9 cellular contexts compared by ENCODE assay signal in genomic region chr11:116835042-116835772, GRCh38. TPM values are rescaled to one million over a fixed set of nuclear protein-coding genes. Genes with fewer than 3 reads are reported as not detected.
DNase-seq lines count a peak whose midpoint lies in the region; ATAC-seq, FAIRE-seq and TF ChIP-seq lines count a peak whose summit lies in the region.
"Had no signal": no experiment of that assay in that cellular context is flagged by ENCODE, and none has a peak within 500 bp of the region (broad histone marks: within the 10 kb centered on the region; RNA-seq: fewer than 3 reads in every experiment).

No MANE protein-coding gene starts in this region.

- ATAC-seq in A549: no peak
- ATAC-seq in GM19025 (IDR thresholded peaks at IDR 0.05; ENCODE audit: low read depth, unreplicated experiment): peak; percentile 12
- peak; percentile 1 for ATAC-seq in naive thymus-derived CD4-positive, alpha-beta T cell

- DNase-seq in A549 (ENCODE audit: low read depth in 1 of 2, low spot score in 1 of 2) (no peak), MV-4-11 (lab: John Stamatoyannopoulos, UW) (peak; percentile 78), colonic mucosa (no peak), PC-9 (no peak), NCI-H2107 treated with DMSO at 0.1 percent for 48 hours (lab: John Stamatoyannopoulos, UW; ENCODE audit: unreplicated experiment) (no peak), NCI-H1092 treated with DMSO at 0.1 percent for 48 hours (lab: John Stamatoyannopoulos, UW) (no peak)
- no peak for DNase-seq in naive thymus-derived CD4-positive, alpha-beta T cell

- TF ChIP-seq CTCF in A549 (IDR thresholded peaks at IDR 0.05) (no peak), colonic mucosa (IDR thresholded peaks at IDR 0.05) (no peak), PC-9 (conservative IDR thresholded peaks at IDR 0.05) (no peak)

- H3K4me3 ChIP-seq in A549 (peak overlapping the region; percentile 27), colonic mucosa (peak overlapping the region; percentile 31), PC-9 (no peak overlapping the region)
- peak overlapping the region; percentile 71 for H3K4me3 ChIP-seq in naive thymus-derived CD4-positive, alpha-beta T cell (ENCODE audit: low read length)

- peaks cover 0 to 4% (median 0%) of the 10 kb centered on the region in 5 donors for H3K27me3 Mint-ChIP-seq in naive thymus-derived CD4-positive, alpha-beta T cell

- no peak overlapping the region for H2AFZ ChIP-seq in PC-9

- CTCF ChIA-PET in A549 (lab: Yijun Ruan, JAX) (interaction anchor here (0.7 to 3.7 kb wide), 25 partner anchors 8 to 400 kb away, joined by 3 to 56 read pairs (median 4); partner anchors contain the start of genes APOA4, APOA5 and BUD13), PC-9 (lab: Charles Lee) (interaction anchor here (0.6 to 1.8 kb wide), 6 partner anchors 42 to 390 kb away, joined by 4 to 16 read pairs (median 4); partner anchors contain the start of genes APOA5, BUD13 and ZPR1)
- CTCF ChIA-PET in naive thymus-derived CD4-positive, alpha-beta T cell (lab: Charles Lee): interaction anchor here (0.6 to 3.3 kb wide), 26 partner anchors 13 to 439 kb away, joined by 3 to 66 read pairs (median 4); partner anchors contain the start of genes APOA5, BUD13 and ZPR1

- H3K9me3 ChIP-seq in A549: no peaks in the 10 kb centered on the region
- no peaks in the 10 kb centered on the region for H3K9me3 ChIP-seq in colonic mucosa
- no peaks in the 10 kb centered on the region for H3K9me3 ChIP-seq in naive thymus-derived CD4-positive, alpha-beta T cell (ENCODE audit: control insufficient read depth in 2 of 3, low read length in 3 of 3)
- H3K9me3 ChIP-seq in PC-9 (ENCODE audit: insufficient read depth, low read depth): no peaks in the 10 kb centered on the region

- WGBS in A549 (ENCODE audit: missing lambda C conversion rate): 90% methylated on average over 18 of the region's 28 CpGs

- TF ChIP-seq POLR2A in A549 (IDR thresholded peaks at IDR 0.05; ENCODE audit: low read length): no peak

- H3K27me3 ChIP-seq in colonic mucosa: no peaks in the 10 kb centered on the region
- H3K27me3 ChIP-seq in naive thymus-derived CD4-positive, alpha-beta T cell (ENCODE audit: control insufficient read depth in 2 of 2, insufficient read depth in 2 of 2, low read length in 2 of 2): no peaks in the 10 kb centered on the region
- H3K27me3 ChIP-seq in PC-9 (ENCODE audit: insufficient read depth, low read depth): no peaks in the 10 kb centered on the region

- BruUV-seq in PC-9 (replicated peaks; lab: Mats Ljungman, UMichigan): no TSS peak

- H3K36me3 ChIP-seq in colonic mucosa: no peaks in the 10 kb centered on the region
- no peaks in the 10 kb centered on the region for H3K36me3 ChIP-seq in naive thymus-derived CD4-positive, alpha-beta T cell (ENCODE audit: control insufficient read depth in 2 of 3, insufficient read depth in 3 of 3, low read length in 3 of 3)
- no peaks in the 10 kb centered on the region for H3K36me3 ChIP-seq in PC-9 (ENCODE audit: low read depth)

- H3K27ac ChIP-seq in A549 (peak overlapping the region; percentile 20 to 79; a peak in 5 of 6 replicates), colonic mucosa (peak overlapping the region; percentile 44), PC-9 (no peak overlapping the region)
- H3K27ac ChIP-seq in naive thymus-derived CD4-positive, alpha-beta T cell (ENCODE audit: low read depth, low read length): no peak overlapping the region
- H3K27ac ChIP-seq: epithelial cell of prostate had no signal

- H3K27ac Mint-ChIP-seq in naive thymus-derived CD4-positive, alpha-beta T cell: peak overlapping the region in 7 of 9 donors; percentile 23 to 75 (median 66)

- H4K20me1 ChIP-seq in PC-9 (ENCODE audit: insufficient read depth): no peaks in the 10 kb centered on the region

- 0 out of 3 replicates have a peak, but pooled peaks cover 4% of the 10 kb centered on the region for H3K4me1 ChIP-seq in A549
- peaks cover 5% of the 10 kb centered on the region for H3K4me1 ChIP-seq in colonic mucosa
- peaks cover 4 to 9% of the 10 kb centered on the region in 2 donors for H3K4me1 ChIP-seq in naive thymus-derived CD4-positive, alpha-beta T cell (ENCODE audit: control insufficient read depth in 2 of 2, insufficient read depth in 2 of 2, low read length in 2 of 2)
- peaks cover 8% of the 10 kb centered on the region; the same call in 1 of the 2 replicates for H3K4me1 ChIP-seq in PC-9 (replicated peaks; ENCODE audit: insufficient read depth)

- H3K9me2 ChIP-seq in PC-9 (ENCODE audit: insufficient read depth): no peaks in the 10 kb centered on the region

- H3F3A ChIP-seq in PC-9 (ENCODE audit: insufficient read depth, low read depth): no peaks in the 10 kb centered on the region

- no peak for FAIRE-seq in A549 (lab: Jason Lieb, UNC)

- no peak overlapping the region for H3K9ac ChIP-seq in colonic mucosa (ENCODE audit: low read depth in 2 of 2, low read length in 2 of 2)

- no peak for TF ChIP-seq RAD21 in A549 (conservative IDR thresholded peaks at IDR 0.05 in 1 of 2, IDR thresholded peaks at IDR 0.05 in 1 of 2)

- intact Hi-C loops in colonic mucosa (cut with DNase I): loop anchor here (5.0 kb wide), 1 partner anchor 43 kb away; the partner anchor contains the start of gene APOA5
- intact Hi-C loops in naive thymus-derived CD4-positive, alpha-beta T cell (cut with micrococcal nuclease): loop anchor here (5.0 kb wide), 3 partner anchors 103 to 392 kb away; partner anchors contain the start of gene SIK3 (in 1 of the 2)
- intact Hi-C loops in PC-9 (cut with micrococcal nuclease; ENCODE audit: unreplicated experiment): loop anchor here (5.0 kb wide), 1 partner anchor 48 kb away; the partner anchor contains the start of gene ZPR1

- peaks cover 4 to 17% (median 14%) of the 10 kb centered on the region in 7 donors for H3K4me1 Mint-ChIP-seq in naive thymus-derived CD4-positive, alpha-beta T cell

- peak overlapping the region; percentile 72 for H3K4me2 ChIP-seq in A549
- no peak overlapping the region for H3K4me2 ChIP-seq in PC-9

- POLR2A ChIA-PET in A549 (lab: Yijun Ruan, JAX): interaction anchor here (0.5 to 1.5 kb wide), 6 partner anchors 30 to 62 kb away, joined by 3 to 10 read pairs (median 4); partner anchors contain the start of genes APOA5, BUD13 and ZPR1
- POLR2A ChIA-PET in naive thymus-derived CD4-positive, alpha-beta T cell (lab: Charles Lee): interaction anchor here (0.9 to 3.6 kb wide), 12 partner anchors 12 to 397 kb away, joined by 3 to 49 read pairs (median 4); partner anchors contain the start of genes APOA5, PCSK7, RNF214 and ZPR1
- POLR2A ChIA-PET in PC-9 (lab: Charles Lee; ENCODE audit: unreplicated experiment): interaction anchor here (0.6 kb wide), 1 partner anchor 44 kb away, joined by 3 read pairs; no protein-coding TSS in a partner anchor

- no peaks in the 10 kb centered on the region for H3K36me3 Mint-ChIP-seq in naive thymus-derived CD4-positive, alpha-beta T cell

- TF ChIP-seq EP300 in A549 (IDR thresholded peaks at IDR 0.05): no peak

- no peaks in the 10 kb centered on the region for H3K9me3 Mint-ChIP-seq in naive thymus-derived CD4-positive, alpha-beta T cell

- H3K79me2 ChIP-seq in PC-9 (ENCODE audit: low read depth): no peaks in the 10 kb centered on the region

- peak overlapping the region; percentile 39 to 84 (median 80) for H3K4me3 Mint-ChIP-seq in naive thymus-derived CD4-positive, alpha-beta T cell

RNA-seq across cellular contexts. Expression of gene APOA1, which starts 2.2 kb away (rescaled TPM):
- polyA plus RNA-seq in A549 (2011; rRNA removed) (not detected in 2 replicates), A549 (2017; fragmentation: RNase III; extraction: RNeasy Plus Mini Kit Qiagen cat#74134 plus additional on column Dnase treatment) (0.10 to 0.23 TPM (median 0.21 TPM) in 3 replicates)
- polyA plus RNA-seq in A549 (2012; cell fraction: cytosol; rRNA removed): 0.13 and 0.15 TPM in 2 replicates
- 0.15 and 0.23 TPM in 2 replicates for polyA plus RNA-seq in A549 (2012; cell fraction: nucleus; rRNA removed)
- polyA minus RNA-seq in A549 (2011; rRNA and poly(A)+ RNA removed): not detected in 2 replicates
- total RNA-seq in colonic mucosa (1 to 10 TPM in 1 of 2 donors, under 1 TPM in 1; 0.53 to 6.6 TPM), PC-9 (2021) (not detected in 2 replicates)
- under 1 TPM; 0.24 to 0.70 (median 0.51) TPM for total RNA-seq in naive thymus-derived CD4-positive, alpha-beta T cell
- not detected for polyA plus RNA-seq in naive thymus-derived CD4-positive, alpha-beta T cell

RNA-seq across cellular contexts. Expression of gene APOC3, which starts 5.5 kb away (rescaled TPM):
- polyA plus RNA-seq in A549 (2011; rRNA removed) (not detected in 2 replicates), A549 (2017; fragmentation: RNase III; extraction: RNeasy Plus Mini Kit Qiagen cat#74134 plus additional on column Dnase treatment) (not detected in 3 replicates)
- polyA plus RNA-seq in A549 (2012; cell fraction: cytosol; rRNA removed): not detected in 2 replicates
- not detected in 2 replicates for polyA plus RNA-seq in A549 (2012; cell fraction: nucleus; rRNA removed)
- polyA minus RNA-seq in A549 (2011; rRNA and poly(A)+ RNA removed): not detected in 2 replicates
- total RNA-seq in colonic mucosa (1 to 10 TPM in 1 of 2 donors, not detected in 1; 5.7 TPM), PC-9 (2021) (not detected in 2 replicates)
- not detected for total RNA-seq in naive thymus-derived CD4-positive, alpha-beta T cell
- not detected for polyA plus RNA-seq in naive thymus-derived CD4-positive, alpha-beta T cell

RNA-seq across cellular contexts. Expression of gene APOA4, which starts 12.1 kb away (rescaled TPM):
- polyA plus RNA-seq in A549 (2011; rRNA removed) (not detected in 2 replicates), A549 (2017; fragmentation: RNase III; extraction: RNeasy Plus Mini Kit Qiagen cat#74134 plus additional on column Dnase treatment) (not detected in 3 replicates)
- polyA plus RNA-seq in A549 (2012; cell fraction: cytosol; rRNA removed): not detected in 2 replicates
- polyA plus RNA-seq in A549 (2012; cell fraction: nucleus; rRNA removed): not detected in 2 replicates
- polyA minus RNA-seq in A549 (2011; rRNA and poly(A)+ RNA removed): not detected in 2 replicates
- total RNA-seq in colonic mucosa (not detected), PC-9 (2021) (not detected in 2 replicates)
- not detected for total RNA-seq in naive thymus-derived CD4-positive, alpha-beta T cell
- not detected for polyA plus RNA-seq in naive thymus-derived CD4-positive, alpha-beta T cell

RNA-seq across cellular contexts. Expression of gene APOA5, which starts 43.5 kb away (rescaled TPM):
- polyA plus RNA-seq in A549 (2011; rRNA removed) (not detected in 2 replicates), A549 (2017; fragmentation: RNase III; extraction: RNeasy Plus Mini Kit Qiagen cat#74134 plus additional on column Dnase treatment) (not detected in 3 replicates)
- not detected in 2 replicates for polyA plus RNA-seq in A549 (2012; cell fraction: cytosol; rRNA removed)
- not detected in 2 replicates for polyA plus RNA-seq in A549 (2012; cell fraction: nucleus; rRNA removed)
- not detected in 2 replicates for polyA minus RNA-seq in A549 (2011; rRNA and poly(A)+ RNA removed)
- total RNA-seq in colonic mucosa (under 1 TPM in 1 of 2 donors, not detected in 1; 0.20 TPM), PC-9 (2021) (not detected in 2 replicates)
- total RNA-seq in naive thymus-derived CD4-positive, alpha-beta T cell: not detected
- not detected for polyA plus RNA-seq in naive thymus-derived CD4-positive, alpha-beta T cell

RNA-seq across cellular contexts. Expression of gene ZPR1, which starts 47.4 kb away (rescaled TPM):
- polyA plus RNA-seq in A549 (2011; rRNA removed) (65.6 and 77.5 TPM in 2 replicates), A549 (2017; fragmentation: RNase III; extraction: RNeasy Plus Mini Kit Qiagen cat#74134 plus additional on column Dnase treatment) (42.2 to 49.0 TPM (median 44.1 TPM) in 3 replicates)
- polyA plus RNA-seq in A549 (2012; cell fraction: cytosol; rRNA removed): 28.6 and 32.9 TPM in 2 replicates
- polyA plus RNA-seq in A549 (2012; cell fraction: nucleus; rRNA removed): 18.8 and 25.2 TPM in 2 replicates
- polyA minus RNA-seq in A549 (2011; rRNA and poly(A)+ RNA removed): 48.3 and 58.4 TPM in 2 replicates
- total RNA-seq in colonic mucosa (10 to 100 TPM; 31.1 to 40.7 TPM), PC-9 (2021) (29.6 and 33.0 TPM in 2 replicates)
- total RNA-seq in naive thymus-derived CD4-positive, alpha-beta T cell: 100 to 1,000 TPM in 1 of 5 experiments, 10 to 100 TPM in 4; 65.8 to 117 (median 68.8) TPM
- 10 to 100 TPM; 30.9 to 38.8 TPM for polyA plus RNA-seq in naive thymus-derived CD4-positive, alpha-beta T cell

Comparison
In these comparisons a context has a peak if more than half of its experiments do, and no peak if none do; other contexts are left out.
1. ATAC-seq: peak in GM19025 (single experiment) and naive thymus-derived CD4-positive, alpha-beta T cell (single experiment); none in A549 (0 of 2).
2. H3K27ac ChIP-seq: peak in A549 (2 of 2) and colonic mucosa (single experiment); none in naive thymus-derived CD4-positive, alpha-beta T cell (single experiment) and PC-9 (single experiment).